ENCODE assay signal across 8 cellular contexts in the genomic region with DNA sequence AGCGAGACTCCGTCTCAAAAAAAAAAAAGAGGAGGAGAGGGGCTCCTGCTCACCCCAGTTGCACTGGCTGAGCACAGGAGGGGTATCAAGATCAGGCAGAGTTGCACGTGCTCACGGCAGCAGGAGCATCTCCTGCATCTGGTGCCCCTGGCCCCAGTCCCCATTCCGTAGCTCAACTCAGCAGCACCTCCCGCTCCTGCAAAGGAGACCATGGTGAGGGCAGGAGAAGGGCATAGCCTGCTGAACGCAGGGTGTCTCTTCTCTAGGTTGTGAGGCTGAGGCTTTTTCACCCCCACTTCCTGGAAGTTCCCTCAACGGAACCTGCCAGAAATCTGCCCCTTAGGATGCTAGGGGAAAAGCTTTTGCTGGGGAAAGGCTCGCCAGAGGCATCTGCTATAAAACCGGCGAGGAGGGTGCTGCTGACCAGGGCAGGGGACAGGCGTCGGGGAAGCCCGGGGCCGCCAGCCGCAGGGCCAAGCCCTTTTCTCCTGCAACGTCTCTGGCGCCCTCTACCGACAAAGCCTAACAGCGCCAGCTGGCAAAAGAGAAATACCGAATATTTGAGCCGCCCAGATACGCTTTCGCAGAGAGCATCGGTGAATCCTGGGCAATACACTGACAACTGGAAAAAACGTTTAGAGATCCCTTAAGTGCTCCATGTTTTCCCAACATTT. TPM values are rescaled to one million over a fixed set of nuclear protein-coding genes. Genes with fewer than 3 reads are reported as not detected.
DNase-seq lines count a peak whose midpoint lies in the region; ATAC-seq, FAIRE-seq and TF ChIP-seq lines count a peak whose summit lies in the region.

No MANE protein-coding gene starts in this region.

- ATAC-seq in HG02759 (IDR thresholded peaks at IDR 0.05; ENCODE audit: unreplicated experiment): peak; percentile 53
- peak; percentile 79 for ATAC-seq in WTC11

- H3K36me3 Mint-ChIP-seq in WTC11 (no peaks in the 10 kb centered on the region), immature natural killer cell (no peaks in the 10 kb centered on the region)

- peak overlapping the region; percentile 43 to 83 for H3K27ac ChIP-seq in small intestine (ENCODE audit: low read depth in 1 of 2, low read length in 1 of 2)

- no peaks in the 10 kb centered on the region for H3K9me3 ChIP-seq in small intestine (ENCODE audit: control insufficient read depth, low read depth)

- H3K4me3 ChIP-seq in bronchial epithelial cell (ENCODE audit: low read depth, low read length): peak overlapping the region; percentile 73
- H3K4me3 ChIP-seq in small intestine (ENCODE audit: low read depth in 1 of 2, low read length in 2 of 2): peak overlapping the region; percentile 81 to 94

- H3K4me1 ChIP-seq in small intestine (ENCODE audit: control insufficient read depth in 2 of 2, insufficient read depth in 1 of 2, low read depth in 1 of 2, low read length in 1 of 2): no peaks in the 10 kb centered on the region

- DNase-seq in ELR (ENCODE audit: low read depth) (peak; percentile 92), NCI-H2171 treated with DMSO at 0.1 percent for 48 hours (lab: John Stamatoyannopoulos, UW) (peak; percentile 82), WTC11 (ENCODE audit: low spot score) (peak; percentile 96), bronchial epithelial cell (ENCODE audit: low read depth) (peak; percentile 64), immature natural killer cell (peak; percentile 84 to 87 (median 86)), small intestine (peak; percentile 84), OCI-M2 (lab: John Stamatoyannopoulos, UW; ENCODE audit: unreplicated experiment) (no peak)

- H3K27ac Mint-ChIP-seq in WTC11 (peak overlapping the region; percentile 91), immature natural killer cell (peak overlapping the region; percentile 85 to 95 (median 90))

- H3K9me3 Mint-ChIP-seq in WTC11 (no peaks in the 10 kb centered on the region), immature natural killer cell (no peaks in the 10 kb centered on the region)

- peak; percentile 90 for TF ChIP-seq CTCF in WTC11 (IDR thresholded peaks at IDR 0.05)
- TF ChIP-seq CTCF in bronchial epithelial cell (IDR thresholded peaks at IDR 0.05; ENCODE audit: insufficient read depth, low read length, severe bottlenecking): peak; percentile 94

- WGBS in small intestine, 3 donors: 0 to 13% (median 4%) methylated on average over 22 to 26 of the region's 26 CpGs

- CTCF ChIA-PET in WTC11 (lab: Charles Lee): interaction anchor here (0.5 to 2.6 kb wide), 35 partner anchors 10 to 358 kb away, joined by 3 to 19 read pairs (median 4); partner anchors contain the start of genes DENND6B, HDAC10, LMF2 and MAPK12

- POLR2A ChIA-PET in WTC11 (lab: Charles Lee): interaction anchor here (0.6 kb wide), 1 partner anchor 43 kb away, joined by 3 read pairs; no protein-coding TSS in a partner anchor

- H3K27me3 ChIP-seq in bronchial epithelial cell (ENCODE audit: control insufficient read depth, insufficient read depth, low read length) (no peaks in the 10 kb centered on the region), small intestine (ENCODE audit: control insufficient read depth in 2 of 2, insufficient read depth in 2 of 2, low read length in 2 of 2) (no peaks in the 10 kb centered on the region)

- no peaks in the 10 kb centered on the region for H3K4me1 Mint-ChIP-seq in WTC11
- H3K4me1 Mint-ChIP-seq in immature natural killer cell: peaks cover 11 to 15% of the 10 kb centered on the region in 2 donors

- H3K27me3 Mint-ChIP-seq in WTC11 (ENCODE audit: low read depth) (peaks cover 11% of the 10 kb centered on the region), immature natural killer cell (ENCODE audit: low read depth in 3 of 3) (peaks cover 0 to 7% (median 6%) of the 10 kb centered on the region in 3 donors)

- H3K4me3 Mint-ChIP-seq in WTC11: peak overlapping the region; percentile 81
- peak overlapping the region; percentile 86 to 94 (median 89) for H3K4me3 Mint-ChIP-seq in immature natural killer cell

- FAIRE-seq in bronchial epithelial cell (lab: Jason Lieb, UNC) (no peak), small intestine (lab: Jason Lieb, UNC) (no peak)

- H3K36me3 ChIP-seq in bronchial epithelial cell (ENCODE audit: control insufficient read depth, insufficient read depth, low read length): peaks cover 3% of the 10 kb centered on the region
- H3K36me3 ChIP-seq in small intestine (ENCODE audit: control insufficient read depth in 2 of 2, insufficient read depth in 2 of 2, low read length in 2 of 2): peaks cover 0 to 1% of the 10 kb centered on the region in 2 donors

TF ChIP-seq in WTC11, 78 proteins besides CTCF, POLR2A, EP300 and RAD21:
- TF ChIP-seq, protein P1, sequence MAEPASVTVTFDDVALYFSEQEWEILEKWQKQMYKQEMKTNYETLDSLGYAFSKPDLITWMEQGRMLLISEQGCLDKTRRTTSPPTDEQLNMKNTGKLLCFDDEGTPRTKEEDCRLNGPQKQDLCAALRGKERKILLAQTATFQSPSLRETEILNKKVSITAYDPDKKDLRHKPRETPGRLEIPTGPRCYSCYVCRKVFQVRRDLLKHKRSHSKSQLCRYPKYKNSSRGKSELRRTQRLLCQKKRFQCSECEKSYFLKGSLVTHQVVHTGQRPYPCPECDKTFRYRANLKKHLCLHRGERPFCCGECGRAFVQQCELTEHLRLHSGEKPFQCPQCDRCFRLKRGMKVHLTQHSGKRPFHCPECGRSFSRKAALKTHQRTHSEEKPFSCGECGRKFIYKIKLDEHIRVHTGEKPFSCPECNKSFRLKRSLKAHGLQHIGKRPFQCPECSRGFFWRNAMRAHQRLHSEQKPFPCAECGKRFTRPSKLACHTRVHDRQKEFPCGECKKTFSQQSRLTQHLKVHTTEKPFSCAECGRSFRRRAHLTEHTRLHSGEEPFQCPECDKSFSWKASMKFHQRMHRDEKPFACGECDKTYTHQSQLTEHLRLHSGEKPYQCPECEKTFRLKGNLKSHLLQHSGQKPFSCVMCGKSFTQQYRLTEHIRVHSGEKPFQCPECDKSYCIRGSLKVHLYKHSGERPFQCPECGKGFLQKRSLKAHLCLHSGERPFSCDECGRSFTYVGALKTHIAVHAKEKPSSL (CRISPR knock-in tag; conservative IDR thresholded peaks at IDR 0.05): no peak
- no peak for TF ChIP-seq NR1H2 (CRISPR knock-in tag; IDR thresholded peaks at IDR 0.05)
- TF ChIP-seq, protein P2, sequence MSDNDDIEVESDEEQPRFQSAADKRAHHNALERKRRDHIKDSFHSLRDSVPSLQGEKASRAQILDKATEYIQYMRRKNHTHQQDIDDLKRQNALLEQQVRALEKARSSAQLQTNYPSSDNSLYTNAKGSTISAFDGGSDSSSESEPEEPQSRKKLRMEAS (CRISPR knock-in tag; IDR thresholded peaks at IDR 0.05): 0 out of 2 replicates have a peak, but pooled peaks have one; percentile 13
- 0 out of 2 replicates have a peak, but pooled peaks have one; percentile 19 for TF ChIP-seq SP1 (CRISPR knock-in tag; conservative IDR thresholded peaks at IDR 0.05)
- TF ChIP-seq TEAD4 (CRISPR knock-in tag; IDR thresholded peaks at IDR 0.05): no peak

RNA-seq across cellular contexts. Expression of gene PPP6R2, which starts 1.0 kb away (rescaled TPM):
- total RNA-seq in WTC11 (2021) (41.5 to 47.8 TPM (median 46.7 TPM) in 3 replicates), bronchial epithelial cell (50.5 and 57.5 TPM in 2 replicates)
- polyA plus RNA-seq in immature natural killer cell (10 to 100 TPM; 13.5 to 43.5 (median 19.6) TPM), small intestine (10 to 100 TPM; 28.6 to 41.2 (median 38.2) TPM)

RNA-seq across cellular contexts. Expression of gene DENND6B, which starts 15.3 kb away (rescaled TPM):
- total RNA-seq in WTC11 (2021) (2.3 to 2.7 TPM (median 2.5 TPM) in 3 replicates), bronchial epithelial cell (1.1 and 1.8 TPM in 2 replicates)
- polyA plus RNA-seq in immature natural killer cell (under 1 TPM in 2 of 3 donors, not detected in 1; 0.23 to 0.34 TPM), small intestine (1 to 10 TPM; 1.9 to 2.7 (median 2.2) TPM)

RNA-seq across cellular contexts. Expression of gene PLXNB2, which starts 34.7 kb away (rescaled TPM):
- total RNA-seq in WTC11 (2021) (110 to 113 TPM (median 111 TPM) in 3 replicates), bronchial epithelial cell (138 and 176 TPM in 2 replicates)
- polyA plus RNA-seq in immature natural killer cell (1 to 10 TPM in 2 of 3 donors, not detected in 1; 1.1 to 1.6 TPM), small intestine (100 to 1,000 TPM in 2 of 3 donors, 10 to 100 TPM in 1; 80.2 to 179 (median 110) TPM)
